10 cellular contexts compared by ENCODE assay signal in genomic region chrX:148466292-148466691, GRCh38. TPM values are rescaled to one million over a fixed set of nuclear protein-coding genes. Genes with fewer than 3 reads are reported as not detected.
A peak's percentile ranks its signal among the peaks of the same experiment; 100 is the strongest.
DNase-seq lines count a peak whose midpoint lies in the region; ATAC-seq and TF ChIP-seq lines count a peak whose summit lies in the region.
"Had no signal": no experiment of that assay in that cellular context is flagged by ENCODE, and none has a peak within 500 bp of the region (broad histone marks: within the 10 kb centered on the region; RNA-seq: fewer than 3 reads in every experiment).

No MANE protein-coding gene starts in this region.

- H3K4me1 ChIP-seq in upper lobe of left lung: no peaks in the 10 kb centered on the region

- H3K4me1 Mint-ChIP-seq in activated T-cell treated with anti-CD3 and anti-CD28 coated beads, Interleukin-2, amount 50 U/mL, for 72 hours (ENCODE audit: low read depth): peaks cover 22% of the 10 kb centered on the region
- H3K4me1 Mint-ChIP-seq: naive B cell had no signal

- H3K27ac ChIP-seq in upper lobe of left lung: no peak overlapping the region

- no peaks in the 10 kb centered on the region for H3K36me3 Mint-ChIP-seq in activated T-cell treated with anti-CD3 and anti-CD28 coated beads, Interleukin-2, amount 50 U/mL, for 72 hours (ENCODE audit: insufficient read depth in 2 of 2)
- H3K36me3 Mint-ChIP-seq: naive B cell had no signal

- H3K9me3 ChIP-seq in upper lobe of left lung: no peaks in the 10 kb centered on the region

- DNase-seq in activated T-cell treated with anti-CD3 and anti-CD28 coated beads, Interleukin-2, amount 50 U/mL, for 72 hours: no peak
- DNase-seq in activated T-cell treated with anti-CD3 and anti-CD28 coated beads for 4 hours: no peak
- DNase-seq in stimulated activated naive CD8-positive, alpha-beta T cell treated with anti-CD3 and anti-CD28 coated beads, Interleukin-15, Interleukin-2, amounts not matched to agents 100 U/mL and 50 U/mL, for 24 hours: no peak
- no peak for DNase-seq in activated CD4-positive, alpha-beta T cell treated with anti-CD3 and anti-CD28 coated beads for 4 hours
- no peak for DNase-seq in NCI-H526 (lab: John Stamatoyannopoulos, UW)
- DNase-seq in upper lobe of left lung: no peak
- DNase-seq: naive B cell; stimulated activated naive CD4-positive, alpha-beta T cell treated with Interleukin-2 at 50 U/mL for 16 hours had no signal

- no peaks in the 10 kb centered on the region for H3K36me3 ChIP-seq in upper lobe of left lung

- TF ChIP-seq POLR2A in upper lobe of left lung (IDR thresholded peaks at IDR 0.05): no peak

- no peak overlapping the region for H3K4me3 Mint-ChIP-seq in activated T-cell treated with anti-CD3 and anti-CD28 coated beads, Interleukin-2, amount 50 U/mL, for 72 hours
- H3K4me3 Mint-ChIP-seq: naive B cell had no signal

- TF ChIP-seq CTCF in upper lobe of left lung (IDR thresholded peaks at IDR 0.05): no peak

- peak; percentile 96 for ATAC-seq in activated T-cell treated with anti-CD3 and anti-CD28 coated beads, Interleukin-2, amount 50 U/mL, for 72 hours (replicated peaks in 1 of 2)
- ATAC-seq in HG02623 (IDR thresholded peaks at IDR 0.05; ENCODE audit: unreplicated experiment) (peak; percentile 82), HG03469 (IDR thresholded peaks at IDR 0.05; ENCODE audit: unreplicated experiment) (peak; percentile 78), upper lobe of left lung (ENCODE audit: low FRiP score in 2 of 2) (no peak)
- ATAC-seq in stimulated activated naive CD8-positive, alpha-beta T cell treated with anti-CD3 and anti-CD28 coated beads, Interleukin-15, Interleukin-2, amounts not matched to agents 100 U/mL and 50 U/mL, for 24 hours: peak; percentile 73

- H3K27me3 ChIP-seq in upper lobe of left lung: no peaks in the 10 kb centered on the region

- H3K27me3 Mint-ChIP-seq in activated T-cell treated with anti-CD3 and anti-CD28 coated beads, Interleukin-2, amount 50 U/mL, for 72 hours (ENCODE audit: low read depth): peaks cover 49% of the 10 kb centered on the region
- H3K27me3 Mint-ChIP-seq: naive B cell had no signal

- H3K27ac Mint-ChIP-seq in activated T-cell treated with anti-CD3 and anti-CD28 coated beads, Interleukin-2, amount 50 U/mL, for 72 hours: peak overlapping the region; percentile 20
- H3K27ac Mint-ChIP-seq: naive B cell had no signal

- TF ChIP-seq EP300 in upper lobe of left lung (IDR thresholded peaks at IDR 0.05): no peak

- WGBS in upper lobe of left lung, 2 donors: 75 to 83% methylated on average over 4 of the region's 4 CpGs

- H3K9me3 Mint-ChIP-seq in activated T-cell treated with anti-CD3 and anti-CD28 coated beads, Interleukin-2, amount 50 U/mL, for 72 hours: peaks cover 0 to 4% of the 10 kb centered on the region in 2 donors
- H3K9me3 Mint-ChIP-seq: naive B cell had no signal

- H3K4me3 ChIP-seq in upper lobe of left lung: no peak overlapping the region

RNA-seq across cellular contexts. Expression of gene AFF2, which starts 34.1 kb away (rescaled TPM):
- total RNA-seq in activated T-cell treated with anti-CD3 and anti-CD28 coated beads, Interleukin-2, amount 50 U/mL, for 72 hours: 1 to 10 TPM; 1.4 to 2.8 TPM
- total RNA-seq in upper lobe of left lung: 10 to 100 TPM in 3 of 6 donors, 1 to 10 TPM in 3; 6.1 to 17.4 (median 9.7) TPM

Comparison
In these comparisons a context has a peak if more than half of its experiments do, and no peak if none do; other contexts are left out.
1. ATAC-seq: peak in activated T-cell treated with anti-CD3 and anti-CD28 coated beads, Interleukin-2, amount 50 U/mL, for 72 hours (2 of 2), HG02623 (single experiment), HG03469 (single experiment) and stimulated activated naive CD8-positive, alpha-beta T cell treated with anti-CD3 and anti-CD28 coated beads, Interleukin-15, Interleukin-2, amounts not matched to agents 100 U/mL and 50 U/mL, for 24 hours (single experiment); none in upper lobe of left lung (0 of 2).